In genomic region chr1:59625388-59625787, GRCh38 we compare ENCODE assay signal across 18 cellular contexts.
DNase-seq lines count a peak whose midpoint lies in the region; ATAC-seq lines count a peak whose summit lies in the region.
"Had no signal": no experiment of that assay in that cellular context is flagged by ENCODE, and none has a peak within 500 bp of the region (broad histone marks: within the 10 kb centered on the region; RNA-seq: fewer than 3 reads in every experiment).

No MANE protein-coding gene starts in this region.

- no peak for ATAC-seq in HG03439 (IDR thresholded peaks at IDR 0.05; ENCODE audit: unreplicated experiment)
- ATAC-seq: GM12878 had no signal

- no peaks in the 10 kb centered on the region for H3K27me3 ChIP-seq in muscle layer of colon (ENCODE audit: control insufficient read depth in 1 of 2, insufficient read depth in 2 of 2, low read length in 2 of 2)
- H3K27me3 ChIP-seq: BLaER1 treated with 17β-estradiol and CSF1 and Interleukin-3, amounts not matched to agents 10 nM and 100 nM had no signal

- H3K27ac ChIP-seq in muscle layer of colon (ENCODE audit: low read depth, low read length): peak overlapping the region; percentile 19
- H3K27ac ChIP-seq: BLaER1 treated with 17β-estradiol and CSF1 and Interleukin-3, amounts not matched to agents 10 nM and 100 nM had no signal

- no peaks in the 10 kb centered on the region for H3K9me3 Mint-ChIP-seq in activated CD4-positive, alpha-beta memory T cell treated with anti-CD3 and anti-CD28 coated beads for 36 hours
- H3K9me3 Mint-ChIP-seq: CD8-positive, alpha-beta memory T cell had no signal

- H3K4me1 Mint-ChIP-seq in activated CD4-positive, alpha-beta memory T cell treated with anti-CD3 and anti-CD28 coated beads for 36 hours (ENCODE audit: low read depth): no peaks in the 10 kb centered on the region
- H3K4me1 Mint-ChIP-seq: B cell; CD4-positive, CD25-positive, alpha-beta regulatory T cell; CD8-positive, alpha-beta memory T cell had no signal

- H3K36me3 ChIP-seq in muscle layer of colon (ENCODE audit: insufficient read depth, low read length): no peaks in the 10 kb centered on the region
- H3K36me3 ChIP-seq: BLaER1 treated with 17β-estradiol and CSF1 and Interleukin-3, amounts not matched to agents 10 nM and 100 nM had no signal

- no peak overlapping the region for H3K4me3 ChIP-seq in muscle layer of colon (ENCODE audit: low read depth in 1 of 2, low read length in 2 of 2)
- H3K4me3 ChIP-seq: BLaER1 treated with 17β-estradiol and CSF1 and Interleukin-3, amounts not matched to agents 10 nM and 100 nM; GM12878 had no signal

- no peaks in the 10 kb centered on the region for H3K27me3 Mint-ChIP-seq in activated CD4-positive, alpha-beta memory T cell treated with anti-CD3 and anti-CD28 coated beads for 36 hours
- H3K27me3 Mint-ChIP-seq: B cell; CD8-positive, alpha-beta memory T cell had no signal

- CTCF ChIA-PET in activated CD4-positive, alpha-beta memory T cell treated with anti-CD3 and anti-CD28 coated beads for 36 hours (lab: Charles Lee): no interaction called here

- H3K9me3 ChIP-seq in muscle layer of colon (ENCODE audit: low read length): no peaks in the 10 kb centered on the region

- H3K36me3 Mint-ChIP-seq in activated CD4-positive, alpha-beta memory T cell treated with anti-CD3 and anti-CD28 coated beads for 36 hours: no peaks in the 10 kb centered on the region

- peaks cover 12% of the 10 kb centered on the region for H3K4me1 ChIP-seq in muscle layer of colon (ENCODE audit: insufficient read depth, low read length)
- H3K4me1 ChIP-seq: BLaER1 treated with 17β-estradiol and CSF1 and Interleukin-3, amounts not matched to agents 10 nM and 100 nM had no signal

- POLR2A ChIA-PET in activated CD4-positive, alpha-beta memory T cell treated with anti-CD3 and anti-CD28 coated beads for 36 hours (lab: Charles Lee): no interaction called here

- DNase-seq in SK-N-DZ (ENCODE audit: low spot score): peak; percentile 77
- DNase-seq in amniotic epithelial cell (ENCODE audit: low read depth): peak; percentile 23
- DNase-seq in activated CD4-positive, alpha-beta memory T cell treated with anti-CD3 and anti-CD28 coated beads for 36 hours: no peak
- no peak for DNase-seq in head of caudate nucleus
- DNase-seq: CD4-positive, CD25-positive, alpha-beta regulatory T cell; CD8-positive, alpha-beta memory T cell; COR-L47; DMS 273 treated with DMSO at 0.1 percent for 48 hours; DMS53; DND-41; EL; GOT3; H7 had no signal

- H3K9ac ChIP-seq in muscle layer of colon (ENCODE audit: low read length): no peak overlapping the region
- H3K9ac ChIP-seq: BLaER1 treated with 17β-estradiol and CSF1 and Interleukin-3, amounts not matched to agents 10 nM and 100 nM had no signal

- H3K27ac Mint-ChIP-seq in activated CD4-positive, alpha-beta memory T cell treated with anti-CD3 and anti-CD28 coated beads for 36 hours: no peak overlapping the region
- H3K27ac Mint-ChIP-seq: B cell; CD4-positive, CD25-positive, alpha-beta regulatory T cell; CD8-positive, alpha-beta memory T cell had no signal

- intact Hi-C loops in activated CD4-positive, alpha-beta memory T cell treated with anti-CD3 and anti-CD28 coated beads for 36 hours (cut with micrococcal nuclease): no loop called here
- intact Hi-C loops in head of caudate nucleus (cut with DNase I): no loop called here

- H3K4me3 Mint-ChIP-seq in activated CD4-positive, alpha-beta memory T cell treated with anti-CD3 and anti-CD28 coated beads for 36 hours: no peak overlapping the region
- H3K4me3 Mint-ChIP-seq: B cell; CD4-positive, CD25-positive, alpha-beta regulatory T cell; CD8-positive, alpha-beta memory T cell had no signal

Comparison
In these comparisons a context has a peak if more than half of its experiments do, and no peak if none do; other contexts are left out.
1. DNase-seq: peak in SK-N-DZ (single experiment) and amniotic epithelial cell (single experiment); none in activated CD4-positive, alpha-beta memory T cell treated with anti-CD3 and anti-CD28 coated beads for 36 hours (single experiment) and head of caudate nucleus (0 of 42).